ENCODE assay signal across 11 cellular contexts in the genomic region with DNA sequence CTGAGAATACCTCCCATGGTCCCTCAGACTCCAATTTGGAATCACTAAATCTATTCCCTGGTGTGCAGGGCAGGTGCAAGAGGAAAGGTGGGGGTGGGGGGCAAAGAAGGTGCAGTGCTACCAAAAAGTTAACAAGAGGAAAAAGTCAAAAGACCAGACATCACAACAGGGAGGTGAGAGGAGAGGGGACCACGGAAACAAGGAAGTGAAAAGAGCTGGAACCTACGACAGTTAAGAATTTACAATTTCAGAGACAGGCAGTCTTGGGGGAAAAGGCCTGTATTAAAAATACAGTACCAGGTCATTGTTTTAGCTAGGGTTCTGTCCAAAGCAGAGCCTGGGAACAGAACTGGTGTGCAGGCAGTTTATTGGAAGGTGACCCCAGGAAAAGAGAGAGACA. TPM values are rescaled to one million over a fixed set of nuclear protein-coding genes. Genes with fewer than 3 reads are reported as not detected.
A peak's percentile ranks its signal among the peaks of the same experiment; 100 is the strongest.
DNase-seq lines count a peak whose midpoint lies in the region; ATAC-seq and TF ChIP-seq lines count a peak whose summit lies in the region.
"Had no signal": no experiment of that assay in that cellular context is flagged by ENCODE, and none has a peak within 500 bp of the region (broad histone marks: within the 10 kb centered on the region; RNA-seq: fewer than 3 reads in every experiment).

No MANE protein-coding gene starts in this region.

- no peak for DNase-seq in activated T-cell treated with anti-CD3 and anti-CD28 coated beads, Interleukin-2, amount 50 U/mL, for 4 hours
- no peak for DNase-seq in activated T-cell treated with anti-CD3 and anti-CD28 coated beads for 4 hours
- no peak for DNase-seq in sigmoid colon
- no peak for DNase-seq in HCEC 1CT
- DNase-seq in naive thymus-derived CD4-positive, alpha-beta T cell = no peak
- no peak for DNase-seq in retina
- DNase-seq: NCI-H1436 had no signal

- H3K9me3 ChIP-seq in Loucy (ENCODE audit: insufficient read depth, low read depth, low read length) (no peaks in the 10 kb centered on the region), sigmoid colon (no peaks in the 10 kb centered on the region)
- no peaks in the 10 kb centered on the region for H3K9me3 ChIP-seq in naive thymus-derived CD4-positive, alpha-beta T cell (ENCODE audit: control insufficient read depth in 2 of 3, low read length in 3 of 3)

- H4K20me1 ChIP-seq in Loucy (ENCODE audit: insufficient read depth, low read length, poor library complexity, severe bottlenecking) = peaks cover 90% of the 10 kb centered on the region

- H3K27me3 Mint-ChIP-seq in activated T-cell treated with anti-CD3 and anti-CD28 coated beads, Interleukin-2, amount 50 U/mL, for 4 hours (ENCODE audit: low read depth) = no peaks in the 10 kb centered on the region
- H3K27me3 Mint-ChIP-seq in naive thymus-derived CD4-positive, alpha-beta T cell = no peaks in the 10 kb centered on the region
- H3K27me3 Mint-ChIP-seq: brain had no signal

- H3K4me1 Mint-ChIP-seq in activated T-cell treated with anti-CD3 and anti-CD28 coated beads, Interleukin-2, amount 50 U/mL, for 4 hours (ENCODE audit: low read depth) = peaks cover 71% of the 10 kb centered on the region
- peaks cover 12 to 59% (median 48%) of the 10 kb centered on the region in 7 donors for H3K4me1 Mint-ChIP-seq in naive thymus-derived CD4-positive, alpha-beta T cell

- H3K27me3 ChIP-seq in Loucy (ENCODE audit: insufficient read depth, low read length, poor library complexity, severe bottlenecking) = no peaks in the 10 kb centered on the region
- H3K27me3 ChIP-seq in sigmoid colon = no peaks in the 10 kb centered on the region
- no peaks in the 10 kb centered on the region for H3K27me3 ChIP-seq in naive thymus-derived CD4-positive, alpha-beta T cell (ENCODE audit: control insufficient read depth in 2 of 2, insufficient read depth in 2 of 2, low read length in 2 of 2)

- ATAC-seq in activated T-cell treated with anti-CD3 and anti-CD28 coated beads, Interleukin-2, amount 50 U/mL, for 4 hours = no peak
- ATAC-seq in HG02588 (IDR thresholded peaks at IDR 0.05; ENCODE audit: unreplicated experiment) = peak; percentile 56
- no peak for ATAC-seq in naive thymus-derived CD4-positive, alpha-beta T cell

- TF ChIP-seq POLR2A in sigmoid colon (IDR thresholded peaks at IDR 0.05) = no peak

- H2AFZ ChIP-seq in Loucy (ENCODE audit: low read length) = no peak overlapping the region

- POLR2A ChIA-PET in naive thymus-derived CD4-positive, alpha-beta T cell (lab: Charles Lee) = no interaction called here

- H3K4me2 ChIP-seq in Loucy (ENCODE audit: low read depth, low read length, poor library complexity, severe bottlenecking) = peak overlapping the region; percentile 25

- peak overlapping the region; percentile 41 to 90 (median 74) for H3K27ac ChIP-seq in sigmoid colon
- no peak overlapping the region for H3K27ac ChIP-seq in naive thymus-derived CD4-positive, alpha-beta T cell (ENCODE audit: low read depth, low read length)

- H3K4me3 ChIP-seq in Loucy (ENCODE audit: low read length, poor library complexity, severe bottlenecking) (no peak overlapping the region), sigmoid colon (no peak overlapping the region)
- no peak overlapping the region for H3K4me3 ChIP-seq in naive thymus-derived CD4-positive, alpha-beta T cell (ENCODE audit: low read length)

- no peaks in the 10 kb centered on the region for H3K9me2 ChIP-seq in Loucy (replicated peaks; ENCODE audit: low read depth, low read length)

- TF ChIP-seq EP300 in sigmoid colon (IDR thresholded peaks at IDR 0.05) = no peak

- CTCF ChIA-PET in naive thymus-derived CD4-positive, alpha-beta T cell (lab: Charles Lee) = no interaction called here

- TF ChIP-seq CTCF in Loucy (conservative IDR thresholded peaks at IDR 0.05; ENCODE audit: low read length) = no peak
- no peak for TF ChIP-seq CTCF in sigmoid colon (IDR thresholded peaks at IDR 0.05)

- H3K79me2 ChIP-seq in Loucy (ENCODE audit: insufficient read depth, low read length) = peaks cover 100% of the 10 kb centered on the region

- H3K36me3 ChIP-seq in Loucy (ENCODE audit: insufficient read depth, low read length) = no peaks in the 10 kb centered on the region; the same call in 1 of the 2 replicates
- no peaks in the 10 kb centered on the region for H3K36me3 ChIP-seq in sigmoid colon
- no peaks in the 10 kb centered on the region for H3K36me3 ChIP-seq in naive thymus-derived CD4-positive, alpha-beta T cell (ENCODE audit: control insufficient read depth in 2 of 3, insufficient read depth in 3 of 3, low read length in 3 of 3)

- H3K4me3 Mint-ChIP-seq in activated T-cell treated with anti-CD3 and anti-CD28 coated beads, Interleukin-2, amount 50 U/mL, for 4 hours = peak overlapping the region; percentile 54
- H3K4me3 Mint-ChIP-seq in naive thymus-derived CD4-positive, alpha-beta T cell = no peak overlapping the region
- H3K4me3 Mint-ChIP-seq: brain; T-helper 1 cell treated with Interleukin-12 subunit alpha and Interleukin-12 subunit beta and Interleukin-4 antibody, amounts not matched to agents 30 μg/mL and 1 μg/mL, for 36 hours had no signal

- intact Hi-C loops in sigmoid colon (cut with DNase I) = no loop called here
- intact Hi-C loops in naive thymus-derived CD4-positive, alpha-beta T cell (cut with micrococcal nuclease) = no loop called here

- WGBS in sigmoid colon, 2 donors = 16 to 46% methylated on average over 2 of the region's 2 CpGs

- H3K9me3 Mint-ChIP-seq in activated T-cell treated with anti-CD3 and anti-CD28 coated beads, Interleukin-2, amount 50 U/mL, for 4 hours = no peaks in the 10 kb centered on the region
- peaks cover 0 to 1% (median 0%) of the 10 kb centered on the region in 11 donors for H3K9me3 Mint-ChIP-seq in naive thymus-derived CD4-positive, alpha-beta T cell
- H3K9me3 Mint-ChIP-seq: brain; T-helper 1 cell treated with Interleukin-12 subunit alpha and Interleukin-12 subunit beta and Interleukin-4 antibody, amounts not matched to agents 30 μg/mL and 1 μg/mL, for 36 hours had no signal

- H3F3A ChIP-seq in Loucy (ENCODE audit: low read depth) = no peaks in the 10 kb centered on the region

- peaks cover 14% of the 10 kb centered on the region for H3K36me3 Mint-ChIP-seq in activated T-cell treated with anti-CD3 and anti-CD28 coated beads, Interleukin-2, amount 50 U/mL, for 4 hours (ENCODE audit: insufficient read depth)
- H3K36me3 Mint-ChIP-seq in naive thymus-derived CD4-positive, alpha-beta T cell = peaks cover 0 to 7% (median 0%) of the 10 kb centered on the region in 5 donors

- no peak overlapping the region for H3K9ac ChIP-seq in Loucy (ENCODE audit: low read depth, low read length, poor library complexity, severe bottlenecking)

- H3K4me1 ChIP-seq in Loucy (ENCODE audit: insufficient read depth, low read length, poor library complexity, severe bottlenecking) (peaks cover 55% of the 10 kb centered on the region), sigmoid colon (peaks cover 0 to 91% (median 80%) of the 10 kb centered on the region in 4 donors)
- peaks cover 1 to 38% of the 10 kb centered on the region in 2 donors for H3K4me1 ChIP-seq in naive thymus-derived CD4-positive, alpha-beta T cell (ENCODE audit: control insufficient read depth in 2 of 2, insufficient read depth in 2 of 2, low read length in 2 of 2)

- H3K27ac Mint-ChIP-seq in naive thymus-derived CD4-positive, alpha-beta T cell = peak overlapping the region in 2 of 9 donors; percentile 0 to 4
- H3K27ac Mint-ChIP-seq: T-helper 1 cell treated with Interleukin-12 subunit alpha and Interleukin-12 subunit beta and Interleukin-4 antibody, amounts not matched to agents 30 μg/mL and 1 μg/mL, for 36 hours had no signal

RNA-seq across cellular contexts. Expression of gene ITGB1, which starts 14.6 kb away (rescaled TPM):
- total RNA-seq in activated T-cell treated with anti-CD3 and anti-CD28 coated beads, Interleukin-2, amount 50 U/mL, for 4 hours = 10 to 100 TPM; 53.7 to 90.6 (median 58.6) TPM
- total RNA-seq in sigmoid colon = 1,000 to 10,000 TPM in 1 of 4 donors, 100 to 1,000 TPM in 3; 588 to 1,360 (median 919) TPM
- 100 to 1,000 TPM in 1 of 3 donors, 10 to 100 TPM in 2; 43.8 to 151 (median 50.9) TPM for polyA plus RNA-seq in sigmoid colon
- 100 to 1,000 TPM in 1 of 5 experiments, 10 to 100 TPM in 4; 43.2 to 205 (median 60.8) TPM for total RNA-seq in naive thymus-derived CD4-positive, alpha-beta T cell
- 10 to 100 TPM; 26.5 to 36.1 TPM for polyA plus RNA-seq in naive thymus-derived CD4-positive, alpha-beta T cell
